In genomic region chr17:59830007-59830630, GRCh38 we compare ENCODE assay signal across 8 cellular contexts.
DNase-seq lines count a peak whose midpoint lies in the region; ATAC-seq and TF ChIP-seq lines count a peak whose summit lies in the region.

No MANE protein-coding gene starts in this region.

- ATAC-seq in HG02798 (IDR thresholded peaks at IDR 0.05; ENCODE audit: poor library complexity, unreplicated experiment) = no peak
- ATAC-seq in GM18858 (IDR thresholded peaks at IDR 0.05; ENCODE audit: unreplicated experiment) = no peak

- no peaks in the 10 kb centered on the region for H3K9me3 ChIP-seq in endocrine pancreas (ENCODE audit: control insufficient read depth, low read length)

- DNase-seq in renal cortical epithelial cell (ENCODE audit: low read depth) = peak; percentile 67
- DNase-seq in inferior parietal cortex (ENCODE audit: extremely low spot score) = no peak
- no peak for DNase-seq in NCI-H748 (lab: John Stamatoyannopoulos, UW; ENCODE audit: unreplicated experiment)

- no peaks in the 10 kb centered on the region for H3K36me3 ChIP-seq in endocrine pancreas (ENCODE audit: control insufficient read depth, insufficient read depth, low read length)

- TF ChIP-seq POLR2A in Raji (IDR thresholded peaks at IDR 0.05; ENCODE audit: insufficient read depth, low read depth, low read length) = peak; percentile 9; the same call in 1 of the 2 replicates

- H3K27me3 ChIP-seq in endocrine pancreas (ENCODE audit: control insufficient read depth, insufficient read depth, low read length) = no peaks in the 10 kb centered on the region

- H3K4me1 ChIP-seq in endocrine pancreas (ENCODE audit: control insufficient read depth, insufficient read depth, low read length) = peaks cover 16% of the 10 kb centered on the region

- H3K4me3 ChIP-seq in GM08714 (ENCODE audit: low read length) (peak overlapping the region; percentile 11), endocrine pancreas (ENCODE audit: control insufficient read depth, insufficient read depth, low read length) (peak overlapping the region; percentile 66)

- H3K9ac ChIP-seq in endocrine pancreas (ENCODE audit: control insufficient read depth, insufficient read depth, low read length) = no peak overlapping the region
